In the genomic region with DNA sequence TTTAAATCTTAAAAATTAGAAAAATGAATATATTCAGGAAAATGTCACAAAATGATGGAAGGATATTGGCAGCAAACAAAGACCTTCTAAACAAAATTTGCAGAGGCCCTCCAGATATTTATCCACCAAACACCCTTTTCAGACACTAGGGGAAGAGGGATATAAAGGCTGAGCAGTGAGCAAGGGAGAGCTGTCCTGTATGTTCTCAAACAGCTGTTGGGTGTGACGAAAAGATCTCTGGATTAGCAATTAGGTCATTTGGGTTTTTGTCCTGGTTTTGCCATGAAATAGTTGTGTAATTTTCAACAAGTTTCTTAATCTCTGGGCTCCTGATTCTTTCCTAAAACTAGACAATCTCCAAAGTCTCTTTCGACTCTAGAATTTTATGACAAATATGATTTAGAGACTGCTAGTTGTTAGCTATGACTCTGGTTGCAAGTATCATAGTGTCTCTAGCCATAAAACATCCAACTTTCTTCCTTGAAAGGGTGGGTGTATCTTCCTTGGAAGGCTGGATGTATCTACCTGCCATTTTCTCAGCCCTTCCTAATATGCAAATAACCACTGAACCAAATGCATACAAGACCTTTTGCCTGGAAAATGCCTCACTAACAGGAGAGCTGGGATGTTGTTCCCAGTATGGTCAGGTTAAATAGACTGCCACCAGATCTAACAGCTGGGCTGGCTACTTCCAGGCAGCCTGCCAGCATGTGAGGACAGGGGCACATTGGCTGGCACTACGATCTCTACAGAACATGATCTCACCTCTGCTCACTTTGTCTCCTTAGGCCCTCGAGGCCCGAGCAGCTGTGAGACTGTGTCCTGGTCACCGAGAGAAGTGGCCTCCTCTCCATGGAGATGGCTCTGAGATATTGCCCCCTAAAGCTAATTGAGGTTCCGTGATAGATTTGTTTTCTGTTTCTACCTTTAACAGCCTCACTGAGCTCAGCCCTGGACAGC, we compare ENCODE assay signal across 14 cellular contexts.
DNase-seq lines count a peak whose midpoint lies in the region; ATAC-seq and TF ChIP-seq lines count a peak whose summit lies in the region.
"Had no signal": no experiment of that assay in that cellular context is flagged by ENCODE, and none has a peak within 500 bp of the region (broad histone marks: within the 10 kb centered on the region; RNA-seq: fewer than 3 reads in every experiment).

No MANE protein-coding gene starts in this region.

- WGBS in trophoblast cell (ENCODE audit: extremely low coverage, insufficient coverage, insufficient read length), result no CpG with 5 or more reads among the region's 7 CpGs

- TF ChIP-seq CTCF in foreskin fibroblast (IDR thresholded peaks at IDR 0.05; ENCODE audit: low read depth, low read length) (no peak), colonic mucosa (IDR thresholded peaks at IDR 0.05) (no peak)

- no peak for ATAC-seq in HG03159 (IDR thresholded peaks at IDR 0.05; ENCODE audit: unreplicated experiment)

- peak overlapping the region; percentile 1 for H4K8ac ChIP-seq in trophoblast cell (ENCODE audit: low read depth, low read length)

- H3K23ac ChIP-seq in trophoblast cell (ENCODE audit: low read length), result no peak overlapping the region

- peak overlapping the region; percentile 70 for H2AFZ ChIP-seq in trophoblast cell (ENCODE audit: insufficient read depth, low read length, poor library complexity)

- DNase-seq in H4 (ENCODE audit: low spot score), result peak; percentile 51
- peak; percentile 14 for DNase-seq in NCI-H774 (lab: John Stamatoyannopoulos, UW)
- peak; percentile 39 to 56 for DNase-seq in foreskin fibroblast
- DNase-seq in trophoblast cell, result peak in 1 of 2 donors; percentile 19
- no peak for DNase-seq in COLO829 (ENCODE audit: low spot score)
- no peak for DNase-seq in colonic mucosa
- no peak for DNase-seq in stimulated activated CD4-positive, alpha-beta T cell treated with anti-CD3 and anti-CD28 coated beads, Interleukin-2, amount 100 ng/mL, for 48 hours
- DNase-seq: activated CD4-positive, alpha-beta memory T cell treated with anti-CD3 and anti-CD28 coated beads for 36 hours; effector memory CD4-positive, alpha-beta T cell; NCI-H446 treated with DMSO at 0.1 percent for 48 hours; RPMI8226; T1000 had no signal

- peaks cover 3% of the 10 kb centered on the region for H3K79me1 ChIP-seq in trophoblast cell (ENCODE audit: low read length)

- H2BK5ac ChIP-seq in trophoblast cell (ENCODE audit: low read depth, low read length, poor library complexity), result no peak overlapping the region

- intact Hi-C loops in colonic mucosa (cut with DNase I), result no loop called here

- no peak overlapping the region for H3K27ac ChIP-seq in trophoblast cell (ENCODE audit: low read depth, low read length)
- H3K27ac ChIP-seq in colonic mucosa, result no peak overlapping the region
- H3K27ac ChIP-seq: skin epidermis had no signal

- peak overlapping the region; percentile 13 for H4K91ac ChIP-seq in trophoblast cell (ENCODE audit: low read depth, low read length)

- H3K36me3 ChIP-seq in trophoblast cell (ENCODE audit: control insufficient read depth in 1 of 2, insufficient read depth in 2 of 2, low read length in 2 of 2) (no peaks in the 10 kb centered on the region), colonic mucosa (no peaks in the 10 kb centered on the region)

- no peak overlapping the region for H3K4me3 ChIP-seq in foreskin fibroblast (ENCODE audit: low read depth in 1 of 2, low read length in 2 of 2)
- H3K4me3 ChIP-seq in trophoblast cell (ENCODE audit: low read depth, low read length), result no peak overlapping the region
- no peak overlapping the region for H3K4me3 ChIP-seq in colonic mucosa
- H3K4me3 ChIP-seq: skin epidermis had no signal

- H3K9ac ChIP-seq in trophoblast cell (ENCODE audit: low read length) (no peak overlapping the region), colonic mucosa (ENCODE audit: low read depth in 2 of 2, low read length in 2 of 2) (no peak overlapping the region)

- H4K12ac ChIP-seq in trophoblast cell (ENCODE audit: low read depth, low read length), result no peak overlapping the region

- H3K9me3 ChIP-seq in trophoblast cell (ENCODE audit: insufficient read depth, low read depth, low read length), result no peaks in the 10 kb centered on the region
- no peaks in the 10 kb centered on the region for H3K9me3 ChIP-seq in colonic mucosa

- peak overlapping the region; percentile 79 for H2BK120ac ChIP-seq in trophoblast cell (ENCODE audit: insufficient read depth, low read length, poor library complexity)

- peak overlapping the region; percentile 70 for H3K18ac ChIP-seq in trophoblast cell (ENCODE audit: low read length)

- H2AK5ac ChIP-seq in trophoblast cell (ENCODE audit: low read length), result peak overlapping the region; percentile 18

- no peak overlapping the region for H3K4me2 ChIP-seq in trophoblast cell (ENCODE audit: low read length)

- peak overlapping the region; percentile 87 for H2BK12ac ChIP-seq in trophoblast cell (ENCODE audit: low read length)

- H3K4me1 ChIP-seq in trophoblast cell (ENCODE audit: control insufficient read depth in 1 of 2, insufficient read depth in 2 of 2, low read length in 2 of 2) (peaks cover 0 to 4% of the 10 kb centered on the region in 2 experiments), colonic mucosa (no peaks in the 10 kb centered on the region)

- no peaks in the 10 kb centered on the region for H3K79me2 ChIP-seq in trophoblast cell (ENCODE audit: control insufficient read depth, insufficient read depth, low read length, poor library complexity)

- peak overlapping the region; percentile 75 for H3K14ac ChIP-seq in trophoblast cell (ENCODE audit: low read length)

- no peaks in the 10 kb centered on the region for H3K27me3 ChIP-seq in trophoblast cell (ENCODE audit: insufficient read depth, low read length)
- H3K27me3 ChIP-seq in colonic mucosa, result no peaks in the 10 kb centered on the region

- H3K4ac ChIP-seq in trophoblast cell (ENCODE audit: low read depth, low read length), result no peak overlapping the region

Comparison
In these comparisons a context has a peak if more than half of its experiments do, and no peak if none do; other contexts are left out.
1. DNase-seq: peak in H4 (single experiment), NCI-H774 (single experiment) and foreskin fibroblast (2 of 2); none in COLO829 (single experiment), colonic mucosa (single experiment) and stimulated activated CD4-positive, alpha-beta T cell treated with anti-CD3 and anti-CD28 coated beads, Interleukin-2, amount 100 ng/mL, for 48 hours (0 of 2).